Comparison of ENCODE assay signal across 11 cellular contexts in the genomic region with DNA sequence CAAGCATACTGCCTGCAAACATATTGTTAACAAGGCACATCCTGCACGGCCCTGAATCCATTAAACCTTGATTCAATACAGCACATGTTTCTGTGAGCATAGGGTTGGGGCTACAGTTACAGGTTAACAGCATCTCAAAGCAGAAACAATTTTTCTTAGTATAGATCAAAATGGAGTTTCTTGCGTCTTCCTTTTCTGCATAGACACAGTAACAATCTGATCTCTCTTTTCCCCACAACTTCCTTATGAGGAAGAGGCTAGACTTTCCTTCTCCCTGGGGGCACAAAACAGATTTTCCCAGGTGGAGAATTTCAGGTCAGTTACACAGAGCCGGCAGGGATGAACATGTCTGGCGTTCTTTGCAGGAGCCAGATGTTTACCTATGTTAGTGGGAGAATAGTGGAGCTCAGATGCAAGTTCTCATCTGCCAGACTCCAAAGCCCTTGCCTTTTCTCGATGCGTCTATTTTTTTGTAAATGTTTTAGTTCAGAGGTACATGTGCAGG. TPM values are rescaled to one million over a fixed set of nuclear protein-coding genes. Genes with fewer than 3 reads are reported as not detected.
DNase-seq lines count a peak whose midpoint lies in the region; ATAC-seq and TF ChIP-seq lines count a peak whose summit lies in the region.
"Had no signal": no experiment of that assay in that cellular context is flagged by ENCODE, and none has a peak within 500 bp of the region (broad histone marks: within the 10 kb centered on the region; RNA-seq: fewer than 3 reads in every experiment).

No MANE protein-coding gene starts in this region.

- peak overlapping the region in 3 of 5 donors; percentile 93 to 98 (median 96) for H3K27ac ChIP-seq in stomach

- ATAC-seq in WTC11 (no peak), HG03095 (IDR thresholded peaks at IDR 0.05; ENCODE audit: unreplicated experiment) (no peak)
- ATAC-seq: SK-N-SH treated with all-trans-retinoic acid at 6 μM for 48 hours had no signal

- TF ChIP-seq EP300 in stomach (IDR thresholded peaks at IDR 0.05) = no peak

- 35 to 50% (median 45%) methylated on average over 6 of the region's 6 CpGs for WGBS in stomach, 5 donors

- H3K27ac Mint-ChIP-seq in activated naive CD4-positive, alpha-beta T cell treated with anti-CD3 and anti-CD28 coated beads for 36 hours = peak overlapping the region; percentile 94
- H3K27ac Mint-ChIP-seq in WTC11 (peak overlapping the region; percentile 13; the same call in 1 of the 2 replicates), immature natural killer cell (peak overlapping the region; percentile 91 to 97 (median 94))

- H3K4me1 ChIP-seq in stomach = peaks cover 28 to 70% (median 47%) of the 10 kb centered on the region in 4 donors

- no peaks in the 10 kb centered on the region for H3K9me3 ChIP-seq in stomach

- no peak for TF ChIP-seq CTCF in WTC11 (IDR thresholded peaks at IDR 0.05)
- TF ChIP-seq CTCF in stomach (IDR thresholded peaks at IDR 0.05) = no peak

- no peaks in the 10 kb centered on the region for H3K27me3 Mint-ChIP-seq in activated naive CD4-positive, alpha-beta T cell treated with anti-CD3 and anti-CD28 coated beads for 36 hours (ENCODE audit: low read depth)
- H3K27me3 Mint-ChIP-seq in WTC11 (ENCODE audit: low read depth) (peaks cover 6% of the 10 kb centered on the region), immature natural killer cell (ENCODE audit: low read depth in 3 of 3) (peaks cover 3 to 5% (median 4%) of the 10 kb centered on the region in 3 donors)

- peak overlapping the region in 2 of 4 donors; percentile 68 to 74 for H3K4me3 ChIP-seq in stomach

- peaks cover 0 to 13% (median 5%) of the 10 kb centered on the region in 4 donors for H3K36me3 ChIP-seq in stomach

- H3K27me3 ChIP-seq in stomach = no peaks in the 10 kb centered on the region

- H3K4me3 Mint-ChIP-seq in activated naive CD4-positive, alpha-beta T cell treated with anti-CD3 and anti-CD28 coated beads for 36 hours = peak overlapping the region; percentile 98
- H3K4me3 Mint-ChIP-seq in WTC11 = 0 out of 2 replicates have a peak overlapping the region, but pooled peaks have one; percentile 1
- peak overlapping the region in 4 of 5 donors; percentile 90 to 96 (median 95) for H3K4me3 Mint-ChIP-seq in immature natural killer cell

- CTCF ChIA-PET in activated naive CD4-positive, alpha-beta T cell treated with anti-CD3 and anti-CD28 coated beads for 36 hours (lab: Charles Lee) = interaction anchor here (0.6 to 0.8 kb wide), 2 partner anchors 18 to 75 kb away, joined by 3 read pairs; no protein-coding TSS in a partner anchor
- CTCF ChIA-PET in WTC11 (lab: Charles Lee) = no interaction called here

- H3K4me1 Mint-ChIP-seq in activated naive CD4-positive, alpha-beta T cell treated with anti-CD3 and anti-CD28 coated beads for 36 hours (ENCODE audit: low read depth) = peaks cover 73% of the 10 kb centered on the region
- H3K4me1 Mint-ChIP-seq in WTC11 = peaks cover 38% of the 10 kb centered on the region
- peaks cover 37 to 50% of the 10 kb centered on the region in 2 donors for H3K4me1 Mint-ChIP-seq in immature natural killer cell

- no peak for DNase-seq in activated naive CD4-positive, alpha-beta T cell treated with anti-CD3 and anti-CD28 coated beads for 36 hours
- DNase-seq in activated naive CD4-positive, alpha-beta T cell treated with anti-CD3 and anti-CD28 coated beads, Interleukin-2, amount 50 U/mL, for 16 hours = no peak
- no peak for DNase-seq in WTC11 (ENCODE audit: low spot score)
- DNase-seq in immature natural killer cell = no peak
- no peak for DNase-seq in stomach
- DNase-seq in SW 1271 (lab: John Stamatoyannopoulos, UW) = no peak
- DNase-seq in nucleus accumbens (lab: John Stamatoyannopoulos, UW) = no peak
- DNase-seq: activated CD8-positive, alpha-beta memory T cell treated with anti-CD3 and anti-CD28 coated beads, Interleukin-2, amount 50 U/mL, for 4 hours; stimulated activated CD4-positive, alpha-beta T cell treated with anti-CD3 and anti-CD28 coated beads, Interleukin-4, amount 100 ng/mL, for 1 hour had no signal

- H3K36me3 Mint-ChIP-seq in activated naive CD4-positive, alpha-beta T cell treated with anti-CD3 and anti-CD28 coated beads for 36 hours (ENCODE audit: low read depth) = peaks cover 27% of the 10 kb centered on the region
- H3K36me3 Mint-ChIP-seq in WTC11 = peaks cover 3% of the 10 kb centered on the region; the same call in 1 of the 2 replicates
- H3K36me3 Mint-ChIP-seq in immature natural killer cell = no peaks in the 10 kb centered on the region

- H3K9me3 Mint-ChIP-seq in activated naive CD4-positive, alpha-beta T cell treated with anti-CD3 and anti-CD28 coated beads for 36 hours = no peaks in the 10 kb centered on the region
- H3K9me3 Mint-ChIP-seq in WTC11 (no peaks in the 10 kb centered on the region), immature natural killer cell (no peaks in the 10 kb centered on the region)

- POLR2A ChIA-PET in WTC11 (lab: Charles Lee) = no interaction called here

- TF ChIP-seq POLR2A in stomach (IDR thresholded peaks at IDR 0.05) = no peak

- intact Hi-C loops in activated naive CD4-positive, alpha-beta T cell treated with anti-CD3 and anti-CD28 coated beads for 36 hours (cut with micrococcal nuclease) = no loop called here
- intact Hi-C loops in stomach (cut with DNase I; ENCODE audit: low total_unique reads) = no loop called here

TF ChIP-seq in WTC11, 78 proteins besides CTCF, POLR2A, EP300 and RAD21:
- no peak for TF ChIP-seq HMGA2 (CRISPR knock-in tag; IDR thresholded peaks at IDR 0.05)
- TF ChIP-seq, protein P1, sequence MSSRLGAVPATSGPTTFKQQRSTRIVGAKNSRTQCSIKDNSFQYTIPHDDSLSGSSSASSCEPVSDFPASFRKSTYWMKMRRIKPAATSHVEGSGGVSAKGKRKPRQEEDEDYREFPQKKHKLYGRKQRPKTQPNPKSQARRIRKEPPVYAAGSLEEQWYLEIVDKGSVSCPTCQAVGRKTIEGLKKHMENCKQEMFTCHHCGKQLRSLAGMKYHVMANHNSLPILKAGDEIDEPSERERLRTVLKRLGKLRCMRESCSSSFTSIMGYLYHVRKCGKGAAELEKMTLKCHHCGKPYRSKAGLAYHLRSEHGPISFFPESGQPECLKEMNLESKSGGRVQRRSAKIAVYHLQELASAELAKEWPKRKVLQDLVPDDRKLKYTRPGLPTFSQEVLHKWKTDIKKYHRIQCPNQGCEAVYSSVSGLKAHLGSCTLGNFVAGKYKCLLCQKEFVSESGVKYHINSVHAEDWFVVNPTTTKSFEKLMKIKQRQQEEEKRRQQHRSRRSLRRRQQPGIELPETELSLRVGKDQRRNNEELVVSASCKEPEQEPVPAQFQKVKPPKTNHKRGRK (CRISPR knock-in tag; IDR thresholded peaks at IDR 0.05; ENCODE audit: borderline replicate concordance) = no peak
- TF ChIP-seq, protein P2, sequence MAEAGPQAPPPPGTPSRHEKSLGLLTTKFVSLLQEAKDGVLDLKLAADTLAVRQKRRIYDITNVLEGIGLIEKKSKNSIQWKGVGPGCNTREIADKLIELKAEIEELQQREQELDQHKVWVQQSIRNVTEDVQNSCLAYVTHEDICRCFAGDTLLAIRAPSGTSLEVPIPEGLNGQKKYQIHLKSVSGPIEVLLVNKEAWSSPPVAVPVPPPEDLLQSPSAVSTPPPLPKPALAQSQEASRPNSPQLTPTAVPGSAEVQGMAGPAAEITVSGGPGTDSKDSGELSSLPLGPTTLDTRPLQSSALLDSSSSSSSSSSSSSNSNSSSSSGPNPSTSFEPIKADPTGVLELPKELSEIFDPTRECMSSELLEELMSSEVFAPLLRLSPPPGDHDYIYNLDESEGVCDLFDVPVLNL (CRISPR knock-in tag; IDR thresholded peaks at IDR 0.05; ENCODE audit: borderline replicate concordance, low read depth) = no peak
- TF ChIP-seq, protein P3, sequence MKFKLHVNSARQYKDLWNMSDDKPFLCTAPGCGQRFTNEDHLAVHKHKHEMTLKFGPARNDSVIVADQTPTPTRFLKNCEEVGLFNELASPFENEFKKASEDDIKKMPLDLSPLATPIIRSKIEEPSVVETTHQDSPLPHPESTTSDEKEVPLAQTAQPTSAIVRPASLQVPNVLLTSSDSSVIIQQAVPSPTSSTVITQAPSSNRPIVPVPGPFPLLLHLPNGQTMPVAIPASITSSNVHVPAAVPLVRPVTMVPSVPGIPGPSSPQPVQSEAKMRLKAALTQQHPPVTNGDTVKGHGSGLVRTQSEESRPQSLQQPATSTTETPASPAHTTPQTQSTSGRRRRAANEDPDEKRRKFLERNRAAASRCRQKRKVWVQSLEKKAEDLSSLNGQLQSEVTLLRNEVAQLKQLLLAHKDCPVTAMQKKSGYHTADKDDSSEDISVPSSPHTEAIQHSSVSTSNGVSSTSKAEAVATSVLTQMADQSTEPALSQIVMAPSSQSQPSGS (CRISPR knock-in tag; IDR thresholded peaks at IDR 0.05; ENCODE audit: borderline replicate concordance, low read depth) = no peak
- no peak for TF ChIP-seq JUN (CRISPR knock-in tag; IDR thresholded peaks at IDR 0.05)
- TF ChIP-seq ESRRA (CRISPR knock-in tag; IDR thresholded peaks at IDR 0.05; ENCODE audit: borderline replicate concordance) = no peak
- TF ChIP-seq, protein P4, sequence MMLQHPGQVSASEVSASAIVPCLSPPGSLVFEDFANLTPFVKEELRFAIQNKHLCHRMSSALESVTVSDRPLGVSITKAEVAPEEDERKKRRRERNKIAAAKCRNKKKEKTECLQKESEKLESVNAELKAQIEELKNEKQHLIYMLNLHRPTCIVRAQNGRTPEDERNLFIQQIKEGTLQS (CRISPR knock-in tag; conservative IDR thresholded peaks at IDR 0.05) = no peak
- TF ChIP-seq GRHL2 (CRISPR knock-in tag; IDR thresholded peaks at IDR 0.05; ENCODE audit: insufficient replicate concordance, severe bottlenecking) = no peak
- TF ChIP-seq ZNF263 (CRISPR knock-in tag; IDR thresholded peaks at IDR 0.05; ENCODE audit: low read depth) = no peak
- no peak for TF ChIP-seq NFE2L1 (CRISPR knock-in tag; IDR thresholded peaks at IDR 0.05)
- TF ChIP-seq KAT7 (CRISPR knock-in tag; IDR thresholded peaks at IDR 0.05; ENCODE audit: borderline replicate concordance) = no peak
- TF ChIP-seq, protein P5, sequence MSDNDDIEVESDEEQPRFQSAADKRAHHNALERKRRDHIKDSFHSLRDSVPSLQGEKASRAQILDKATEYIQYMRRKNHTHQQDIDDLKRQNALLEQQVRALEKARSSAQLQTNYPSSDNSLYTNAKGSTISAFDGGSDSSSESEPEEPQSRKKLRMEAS (CRISPR knock-in tag; IDR thresholded peaks at IDR 0.05) = no peak
- TF ChIP-seq NFATC4 (CRISPR knock-in tag; IDR thresholded peaks at IDR 0.05) = no peak

RNA-seq across cellular contexts. Expression of a gene that starts 37.5 kb away (rescaled TPM):
- total RNA-seq in activated naive CD4-positive, alpha-beta T cell treated with anti-CD3 and anti-CD28 coated beads for 36 hours = 10 to 100 TPM; 87.7 to 88.5 TPM
- total RNA-seq in WTC11 (2021) (30.6 to 42.5 TPM (median 40.7 TPM) in 3 replicates), stomach (100 to 1,000 TPM in 1 of 5 donors, 10 to 100 TPM in 4; 18.0 to 199 (median 41.5) TPM)
- polyA plus RNA-seq in immature natural killer cell (1 to 10 TPM; 3.2 to 8.0 (median 3.9) TPM), stomach (10 to 100 TPM; 17.7 to 48.3 (median 26.6) TPM)

Comparison
In these comparisons a context has a peak if more than half of its experiments do, and no peak if none do; other contexts are left out.
1. H3K27ac Mint-ChIP-seq: peak in every context shown above with its lines; median percentile 94 in immature natural killer cell; 94 in activated naive CD4-positive, alpha-beta T cell treated with anti-CD3 and anti-CD28 coated beads for 36 hours; 13 in WTC11.
2. H3K4me3 Mint-ChIP-seq: peak in every context shown above with its lines; median percentile 98 in activated naive CD4-positive, alpha-beta T cell treated with anti-CD3 and anti-CD28 coated beads for 36 hours; 95 in immature natural killer cell; 1 in WTC11.